16 cellular contexts compared by ENCODE assay signal in the genomic region with DNA sequence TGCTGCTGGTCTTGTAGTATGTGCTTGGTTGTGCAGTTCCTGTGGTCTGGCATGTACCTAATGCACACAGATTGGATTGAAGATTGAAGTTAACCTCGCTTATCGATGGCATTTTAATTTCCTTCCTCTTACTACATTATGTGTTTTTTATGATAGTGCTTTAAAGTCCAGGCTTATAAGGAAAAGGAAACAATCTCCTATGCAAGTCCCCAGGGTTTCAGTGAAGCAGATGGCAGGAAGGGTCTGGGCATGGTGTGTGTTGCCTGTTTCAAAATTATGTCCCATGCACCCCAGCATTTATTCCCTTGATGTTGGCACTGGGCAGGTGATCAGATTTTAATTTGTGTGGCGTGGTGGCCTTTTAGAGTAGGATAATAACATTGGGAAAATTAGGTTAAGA.
"Had no signal": no experiment of that assay in that cellular context is flagged by ENCODE, and none has a peak within 500 bp of the region (broad histone marks: within the 10 kb centered on the region; RNA-seq: fewer than 3 reads in every experiment).

No MANE protein-coding gene starts in this region.

- H3K4me3 ChIP-seq: gastrocnemius medialis, hepatocyte, sigmoid colon, skin epidermis, testis, tibial nerve had no signal

- H3K27ac ChIP-seq: gastrocnemius medialis, hepatocyte, sigmoid colon, skin epidermis, testis, tibial nerve had no signal

- H3K36me3 ChIP-seq: gastrocnemius medialis, sigmoid colon, tibial nerve had no signal

- H3K4me1 ChIP-seq: gastrocnemius medialis, sigmoid colon, testis, tibial nerve had no signal

- H3K9me3 ChIP-seq: gastrocnemius medialis, sigmoid colon, testis, tibial nerve had no signal

- H3K9me3 Mint-ChIP-seq: neural crest cell had no signal

- H3K27me3 ChIP-seq: gastrocnemius medialis, sigmoid colon, testis, tibial nerve had no signal

- H3K27ac Mint-ChIP-seq: naive thymus-derived CD4-positive, alpha-beta T cell; stimulated activated naive B cell treated with anti-CD40 and anti-IgM and Interleukin-4, amounts not matched to agents 10 μg/mL and 1 μg/mL and 100 μg/mL, for 72 hours; stimulated activated naive CD8-positive, alpha-beta T cell treated with anti-CD3 and anti-CD28 coated beads, Interleukin-15, amount 100 ng/mL, for 72 hours had no signal

- H3K36me3 Mint-ChIP-seq: naive thymus-derived CD4-positive, alpha-beta T cell; stimulated activated naive B cell treated with anti-CD40 and anti-IgM and Interleukin-4, amounts not matched to agents 10 μg/mL and 1 μg/mL and 100 μg/mL, for 72 hours had no signal

- H3K4me2 ChIP-seq: hepatocyte had no signal

- H3K4me1 Mint-ChIP-seq: naive thymus-derived CD4-positive, alpha-beta T cell; neural crest cell; stimulated activated naive B cell treated with anti-CD40 and anti-IgM and Interleukin-4, amounts not matched to agents 10 μg/mL and 1 μg/mL and 100 μg/mL, for 72 hours; stimulated activated naive CD8-positive, alpha-beta T cell treated with anti-CD3 and anti-CD28 coated beads, Interleukin-15, amount 100 ng/mL, for 72 hours had no signal

- DNase-seq: cortex of kidney; effector memory CD4-positive, alpha-beta T cell; gastrocnemius medialis; mesendoderm; naive thymus-derived CD4-positive, alpha-beta T cell; posterior cingulate gyrus; sigmoid colon; stimulated activated CD4-positive, alpha-beta T cell treated with anti-CD3 and anti-CD28 coated beads, Interleukin-2, amount 100 ng/mL, for 24 hours; stimulated activated CD4-positive, alpha-beta T cell treated with anti-CD3 and anti-CD28 coated beads, Interleukin-4, amount 100 ng/mL, for 4 hours; stimulated activated naive B cell treated with anti-CD40 and anti-IgM and Interleukin-4, amounts not matched to agents 10 μg/mL and 1 μg/mL and 100 μg/mL, for 72 hours; stimulated activated naive CD8-positive, alpha-beta T cell treated with anti-CD3 and anti-CD28 coated beads, Interleukin-15, amount 100 ng/mL, for 72 hours; testis had no signal

- H3K4me3 Mint-ChIP-seq: naive thymus-derived CD4-positive, alpha-beta T cell; neural crest cell; stimulated activated naive B cell treated with anti-CD40 and anti-IgM and Interleukin-4, amounts not matched to agents 10 μg/mL and 1 μg/mL and 100 μg/mL, for 72 hours; stimulated activated naive CD8-positive, alpha-beta T cell treated with anti-CD3 and anti-CD28 coated beads, Interleukin-15, amount 100 ng/mL, for 72 hours had no signal

- H3K79me2 ChIP-seq: hepatocyte had no signal

- H2AFZ ChIP-seq: hepatocyte had no signal
